Comparison of ENCODE assay signal across 8 cellular contexts in the genomic region with DNA sequence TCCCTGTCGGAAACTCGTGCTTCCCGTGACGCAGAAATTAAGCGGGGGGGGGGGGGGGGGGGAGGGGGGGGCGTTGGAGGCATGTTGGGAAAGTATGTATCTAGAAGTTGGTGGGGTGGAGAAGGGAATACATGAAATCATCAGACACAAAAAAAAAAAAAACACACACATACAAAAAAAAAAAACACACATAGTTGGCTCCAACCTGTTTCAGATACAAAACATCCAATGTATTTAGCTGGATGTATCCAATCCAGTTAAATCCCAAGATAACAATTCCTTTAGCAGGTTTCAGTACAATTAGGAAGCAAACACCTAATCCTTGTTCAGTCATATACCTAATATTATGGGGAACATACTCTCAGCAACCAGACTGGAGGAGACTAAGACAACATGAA. TPM values are rescaled to one million over a fixed set of nuclear protein-coding genes. Genes with fewer than 3 reads are reported as not detected.
A peak's percentile ranks its signal among the peaks of the same experiment; 100 is the strongest.
DNase-seq lines count a peak whose midpoint lies in the region; ATAC-seq and TF ChIP-seq lines count a peak whose summit lies in the region.

No MANE protein-coding gene starts in this region.

- H3K4me3 Mint-ChIP-seq in Caco-2 (ENCODE audit: unreplicated experiment) (peak overlapping the region; percentile 93), osteocyte (ENCODE audit: unreplicated experiment) (peak overlapping the region; percentile 86)

- H3K9me3 ChIP-seq in Caco-2 (no peaks in the 10 kb centered on the region), PC-3 (ENCODE audit: low read length) (no peaks in the 10 kb centered on the region)

- BruUV-seq in Caco-2 (replicated peaks; lab: Mats Ljungman, UMichigan) (no TSS peak), PC-3 (replicated peaks; lab: Mats Ljungman, UMichigan) (no TSS peak)

- intact Hi-C loops in Caco-2 (cut with micrococcal nuclease; ENCODE audit: unreplicated experiment) = loop anchor here (1.0 kb wide), 1 partner anchor 50 kb away; no protein-coding TSS in a partner anchor
- intact Hi-C loops in PC-3 (cut with micrococcal nuclease) = no loop called here
- intact Hi-C loops in posterior cingulate gyrus (cut with DNase I) = no loop called here

- peaks cover 9% of the 10 kb centered on the region for H3F3A ChIP-seq in PC-3 (ENCODE audit: low read length, unreplicated experiment)

- H3K27me3 Mint-ChIP-seq in Caco-2 (ENCODE audit: insufficient read depth, unreplicated experiment) (no peaks in the 10 kb centered on the region), osteocyte (ENCODE audit: unreplicated experiment) (no peaks in the 10 kb centered on the region)

- CTCF ChIA-PET in Caco-2 (lab: Charles Lee) (interaction anchor here (0.6 to 0.7 kb wide), 2 partner anchors 66 to 480 kb away, joined by 4 to 7 read pairs; no protein-coding TSS in a partner anchor), PC-3 (lab: Charles Lee) (no interaction called here)

- peak overlapping the region; percentile 86 for H3K27ac ChIP-seq in PC-3 (ENCODE audit: low read length)

- H3K27me3 ChIP-seq in Caco-2 (replicated peaks; ENCODE audit: control insufficient read depth, insufficient read depth, low read length) (no peaks in the 10 kb centered on the region), PC-3 (ENCODE audit: low read length) (no peaks in the 10 kb centered on the region)

- peak overlapping the region; percentile 91 for H2AFZ ChIP-seq in PC-3 (ENCODE audit: low read length)

- H3K4me3 ChIP-seq in Caco-2 (ENCODE audit: low read depth, low read length) = peak overlapping the region; percentile 96
- peak overlapping the region; percentile 79 for H3K4me3 ChIP-seq in PC-3 (ENCODE audit: low read length)
- H3K4me3 ChIP-seq in epithelial cell of esophagus (ENCODE audit: low read length) = peak overlapping the region; percentile 87

- H3K36me3 ChIP-seq in Caco-2 (ENCODE audit: control insufficient read depth, insufficient read depth, low read length) (no peaks in the 10 kb centered on the region), PC-3 (ENCODE audit: low read depth, low read length) (no peaks in the 10 kb centered on the region)

- peak overlapping the region; percentile 88 for H3K9ac ChIP-seq in PC-3 (ENCODE audit: low read length)

- POLR2A ChIA-PET in Caco-2 (lab: Charles Lee) = interaction anchor here (0.6 to 0.7 kb wide), 2 partner anchors 29 to 88 kb away, joined by 9 to 11 read pairs; no protein-coding TSS in a partner anchor
- POLR2A ChIA-PET in PC-3 (lab: Charles Lee; ENCODE audit: unreplicated experiment) = interaction anchor here (0.6 to 0.7 kb wide), 2 partner anchors 26 to 151 kb away, joined by 8 to 25 read pairs; partner anchors contain the start of genes SDF2 and SUPT6H

- ATAC-seq in PC-3 (no peak), GM21723 (IDR thresholded peaks at IDR 0.05; ENCODE audit: unreplicated experiment) (no peak)

- H3K4me1 ChIP-seq in Caco-2 = peaks cover 11% of the 10 kb centered on the region
- peaks cover 33% of the 10 kb centered on the region for H3K4me1 ChIP-seq in PC-3 (ENCODE audit: insufficient read depth, low read length)

- H3K36me3 Mint-ChIP-seq in Caco-2 (ENCODE audit: insufficient read depth, unreplicated experiment) (peaks cover 15% of the 10 kb centered on the region), osteocyte (ENCODE audit: unreplicated experiment) (no peaks in the 10 kb centered on the region)

- TF ChIP-seq CTCF in Caco-2 (IDR thresholded peaks at IDR 0.05; ENCODE audit: insufficient read depth in 1 of 2, low read depth in 1 of 2, low read length in 1 of 2, severe bottlenecking in 1 of 2, unreplicated experiment in 1 of 2) (no peak), PC-3 (conservative IDR thresholded peaks at IDR 0.05; ENCODE audit: low read depth, low read length) (no peak), epithelial cell of esophagus (IDR thresholded peaks at IDR 0.05; ENCODE audit: insufficient read depth, low read depth, low read length, missing control alignments) (no peak), osteocyte (IDR thresholded peaks at IDR 0.05) (no peak)

- peaks cover 62% of the 10 kb centered on the region for H3K79me2 ChIP-seq in PC-3 (ENCODE audit: low read length)

- H3K27ac Mint-ChIP-seq in Caco-2 (ENCODE audit: unreplicated experiment) (peak overlapping the region; percentile 75), osteocyte (ENCODE audit: unreplicated experiment) (peak overlapping the region; percentile 94)

- H3K9me2 ChIP-seq in PC-3 (replicated peaks; ENCODE audit: low read length) = no peaks in the 10 kb centered on the region

- H4K20me1 ChIP-seq in PC-3 (ENCODE audit: low read length) = no peaks in the 10 kb centered on the region

- no peaks in the 10 kb centered on the region for H3K4me1 Mint-ChIP-seq in Caco-2 (ENCODE audit: low read depth, unreplicated experiment)
- peaks cover 34% of the 10 kb centered on the region for H3K4me1 Mint-ChIP-seq in osteocyte (ENCODE audit: unreplicated experiment)

- no peak for DNase-seq in Caco-2
- DNase-seq in PC-3 = no peak
- no peak for DNase-seq in epithelial cell of esophagus (ENCODE audit: low read depth)
- DNase-seq in osteocyte (ENCODE audit: extremely low spot score, unreplicated experiment) = no peak
- no peak for DNase-seq in posterior cingulate gyrus
- no peak for DNase-seq in NK-92 treated with Interleukin-12 subunit alpha and Interleukin-12 subunit beta, amount 100 ng/mL, for 24 hours (lab: John Stamatoyannopoulos, UW)
- DNase-seq in stimulated activated CD4-positive, alpha-beta T cell treated with anti-CD3 and anti-CD28 coated beads, Interleukin-4, amount 100 ng/mL, for 4 hours = no peak

- H3K9me3 Mint-ChIP-seq in Caco-2 (ENCODE audit: unreplicated experiment) = no peaks in the 10 kb centered on the region
- H3K9me3 Mint-ChIP-seq in osteocyte (ENCODE audit: unreplicated experiment) = no peaks in the 10 kb centered on the region

- peak overlapping the region; percentile 85 for H3K4me2 ChIP-seq in PC-3 (ENCODE audit: low read length)

RNA-seq across cellular contexts. Expression of gene FAM222B, which starts 29.6 kb away (rescaled TPM):
- 37.6 and 39.5 TPM in 2 replicates for total RNA-seq in Caco-2 (2022)
- 4.8 and 6.5 TPM in 2 replicates for total RNA-seq in PC-3 (2014; rRNA removed)
- total RNA-seq in osteocyte = 19.4 and 21.2 TPM in 2 replicates

RNA-seq across cellular contexts. Expression of gene ERAL1, which starts 41.8 kb away (rescaled TPM):
- total RNA-seq in Caco-2 (2022) = 77.4 and 85.1 TPM in 2 replicates
- total RNA-seq in PC-3 (2014; rRNA removed) = 25.8 and 30.5 TPM in 2 replicates
- total RNA-seq in osteocyte = 38.3 and 38.5 TPM in 2 replicates
